Comparison of ENCODE assay signal across 1 cellular context in genomic region chr6:130293800-130294199, GRCh38.
TF ChIP-seq lines count a peak whose summit lies in the region.

No MANE protein-coding gene starts in this region.

TF ChIP-seq in GM23338, 12 proteins besides CTCF, POLR2A, EP300 and RAD21 (continued from another document):
- TF ChIP-seq CREB1 (CRISPR knock-in tag; IDR thresholded peaks at IDR 0.05; ENCODE audit: low read depth) (no peak), EZH2 (IDR thresholded peaks at IDR 0.05; ENCODE audit: low read depth, unreplicated experiment) (no peak), POLR2AphosphoS5 (IDR thresholded peaks at IDR 0.05; ENCODE audit: low read depth) (no peak), EZH2phosphoT487 (IDR thresholded peaks at IDR 0.05; ENCODE audit: unreplicated experiment) (no peak)
- TF ChIP-seq, protein P1, sequence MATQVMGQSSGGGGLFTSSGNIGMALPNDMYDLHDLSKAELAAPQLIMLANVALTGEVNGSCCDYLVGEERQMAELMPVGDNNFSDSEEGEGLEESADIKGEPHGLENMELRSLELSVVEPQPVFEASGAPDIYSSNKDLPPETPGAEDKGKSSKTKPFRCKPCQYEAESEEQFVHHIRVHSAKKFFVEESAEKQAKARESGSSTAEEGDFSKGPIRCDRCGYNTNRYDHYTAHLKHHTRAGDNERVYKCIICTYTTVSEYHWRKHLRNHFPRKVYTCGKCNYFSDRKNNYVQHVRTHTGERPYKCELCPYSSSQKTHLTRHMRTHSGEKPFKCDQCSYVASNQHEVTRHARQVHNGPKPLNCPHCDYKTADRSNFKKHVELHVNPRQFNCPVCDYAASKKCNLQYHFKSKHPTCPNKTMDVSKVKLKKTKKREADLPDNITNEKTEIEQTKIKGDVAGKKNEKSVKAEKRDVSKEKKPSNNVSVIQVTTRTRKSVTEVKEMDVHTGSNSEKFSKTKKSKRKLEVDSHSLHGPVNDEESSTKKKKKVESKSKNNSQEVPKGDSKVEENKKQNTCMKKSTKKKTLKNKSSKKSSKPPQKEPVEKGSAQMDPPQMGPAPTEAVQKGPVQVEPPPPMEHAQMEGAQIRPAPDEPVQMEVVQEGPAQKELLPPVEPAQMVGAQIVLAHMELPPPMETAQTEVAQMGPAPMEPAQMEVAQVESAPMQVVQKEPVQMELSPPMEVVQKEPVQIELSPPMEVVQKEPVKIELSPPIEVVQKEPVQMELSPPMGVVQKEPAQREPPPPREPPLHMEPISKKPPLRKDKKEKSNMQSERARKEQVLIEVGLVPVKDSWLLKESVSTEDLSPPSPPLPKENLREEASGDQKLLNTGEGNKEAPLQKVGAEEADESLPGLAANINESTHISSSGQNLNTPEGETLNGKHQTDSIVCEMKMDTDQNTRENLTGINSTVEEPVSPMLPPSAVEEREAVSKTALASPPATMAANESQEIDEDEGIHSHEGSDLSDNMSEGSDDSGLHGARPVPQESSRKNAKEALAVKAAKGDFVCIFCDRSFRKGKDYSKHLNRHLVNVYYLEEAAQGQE (IDR thresholded peaks at IDR 0.05; ENCODE audit: unreplicated experiment) = no peak
